In the genomic region with DNA sequence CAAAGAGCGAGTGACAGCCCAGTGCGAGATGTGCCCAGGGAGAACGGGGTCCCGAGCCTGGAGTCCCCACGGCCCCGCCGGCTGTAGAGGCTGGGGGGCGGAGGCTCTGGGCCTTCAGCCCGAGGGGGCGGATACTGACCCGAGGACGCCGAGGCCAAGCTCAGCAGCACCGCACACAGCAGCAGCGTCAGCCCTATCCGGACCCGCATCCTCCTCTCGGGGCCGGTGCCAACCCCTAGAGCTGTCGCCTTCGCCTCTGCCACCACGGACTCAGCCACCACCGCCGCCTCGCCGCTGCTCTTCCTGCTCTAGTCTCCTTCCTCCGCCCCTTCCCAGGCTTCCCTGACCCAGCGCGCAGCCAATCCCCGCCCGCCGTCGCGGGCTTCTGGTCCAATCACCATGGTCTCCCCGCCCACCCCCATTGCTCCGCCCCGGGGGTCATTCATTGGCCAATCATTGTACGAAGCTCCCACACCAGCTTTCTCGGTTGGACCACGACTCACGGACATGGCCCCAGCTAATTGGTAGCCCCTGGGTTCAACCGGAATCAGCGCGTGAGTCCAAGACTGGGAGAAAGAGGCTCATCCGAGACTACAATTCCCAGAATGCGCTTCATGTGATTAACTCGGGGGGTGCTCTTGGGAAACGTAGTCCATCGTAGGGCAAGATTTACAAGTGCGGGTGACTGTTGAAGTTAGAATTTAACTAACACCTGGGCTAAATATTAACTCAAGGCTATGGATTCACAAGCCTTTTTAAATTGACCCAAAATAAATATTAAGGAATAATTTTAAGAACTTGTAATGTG, we compare ENCODE assay signal across 1 cellular context.
TF ChIP-seq lines count a peak whose summit lies in the region.

A gene (minus strand): TSS at position 318 of the 808 bp plus-strand sequence. CDS start 109 bp downstream, at position 209.

TF ChIP-seq in HepG2, 621 proteins besides CTCF, POLR2A, EP300 and RAD21 (continued from another document and continues in another):
- TF ChIP-seq, protein P1, sequence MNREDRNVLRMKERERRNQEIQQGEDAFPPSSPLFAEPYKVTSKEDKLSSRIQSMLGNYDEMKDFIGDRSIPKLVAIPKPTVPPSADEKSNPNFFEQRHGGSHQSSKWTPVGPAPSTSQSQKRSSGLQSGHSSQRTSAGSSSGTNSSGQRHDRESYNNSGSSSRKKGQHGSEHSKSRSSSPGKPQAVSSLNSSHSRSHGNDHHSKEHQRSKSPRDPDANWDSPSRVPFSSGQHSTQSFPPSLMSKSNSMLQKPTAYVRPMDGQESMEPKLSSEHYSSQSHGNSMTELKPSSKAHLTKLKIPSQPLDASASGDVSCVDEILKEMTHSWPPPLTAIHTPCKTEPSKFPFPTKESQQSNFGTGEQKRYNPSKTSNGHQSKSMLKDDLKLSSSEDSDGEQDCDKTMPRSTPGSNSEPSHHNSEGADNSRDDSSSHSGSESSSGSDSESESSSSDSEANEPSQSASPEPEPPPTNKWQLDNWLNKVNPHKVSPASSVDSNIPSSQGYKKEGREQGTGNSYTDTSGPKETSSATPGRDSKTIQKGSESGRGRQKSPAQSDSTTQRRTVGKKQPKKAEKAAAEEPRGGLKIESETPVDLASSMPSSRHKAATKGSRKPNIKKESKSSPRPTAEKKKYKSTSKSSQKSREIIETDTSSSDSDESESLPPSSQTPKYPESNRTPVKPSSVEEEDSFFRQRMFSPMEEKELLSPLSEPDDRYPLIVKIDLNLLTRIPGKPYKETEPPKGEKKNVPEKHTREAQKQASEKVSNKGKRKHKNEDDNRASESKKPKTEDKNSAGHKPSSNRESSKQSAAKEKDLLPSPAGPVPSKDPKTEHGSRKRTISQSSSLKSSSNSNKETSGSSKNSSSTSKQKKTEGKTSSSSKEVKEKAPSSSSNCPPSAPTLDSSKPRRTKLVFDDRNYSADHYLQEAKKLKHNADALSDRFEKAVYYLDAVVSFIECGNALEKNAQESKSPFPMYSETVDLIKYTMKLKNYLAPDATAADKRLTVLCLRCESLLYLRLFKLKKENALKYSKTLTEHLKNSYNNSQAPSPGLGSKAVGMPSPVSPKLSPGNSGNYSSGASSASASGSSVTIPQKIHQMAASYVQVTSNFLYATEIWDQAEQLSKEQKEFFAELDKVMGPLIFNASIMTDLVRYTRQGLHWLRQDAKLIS (CRISPR knock-in tag; IDR thresholded peaks at IDR 0.05) = no peak
- no peak for TF ChIP-seq ZSCAN22 (CRISPR knock-in tag; IDR thresholded peaks at IDR 0.05)
- TF ChIP-seq ESRRA (CRISPR knock-in tag; IDR thresholded peaks at IDR 0.05; ENCODE audit: low read depth) = no peak
- no peak for TF ChIP-seq EEA1 (CRISPR knock-in tag; IDR thresholded peaks at IDR 0.05; ENCODE audit: borderline replicate concordance)
- TF ChIP-seq CCAR2 (optimal IDR thresholded peaks at IDR 0.05; ENCODE audit: low read depth, low read length) = no peak
- TF ChIP-seq ZNF10 (CRISPR knock-in tag; IDR thresholded peaks at IDR 0.05; ENCODE audit: borderline replicate concordance, low read depth) = no peak
- TF ChIP-seq ETV5 (CRISPR knock-in tag; IDR thresholded peaks at IDR 0.05; ENCODE audit: borderline replicate concordance) = no peak
- peak; percentile 59 for TF ChIP-seq AGO2 (optimal IDR thresholded peaks at IDR 0.05; ENCODE audit: low read depth, low read length)
- peak; percentile 99 for TF ChIP-seq HCFC1 (IDR thresholded peaks at IDR 0.05; ENCODE audit: low read depth, low read length)
- peak; percentile 7; the same call in 1 of the 2 replicates for TF ChIP-seq PPARG (CRISPR knock-in tag; conservative IDR thresholded peaks at IDR 0.05)
- TF ChIP-seq MXD4 (CRISPR knock-in tag; IDR thresholded peaks at IDR 0.05) = no peak
- no peak for TF ChIP-seq RBAK (CRISPR knock-in tag; IDR thresholded peaks at IDR 0.05)
- TF ChIP-seq ZNF256 (CRISPR knock-in tag; conservative IDR thresholded peaks at IDR 0.05) = no peak
- TF ChIP-seq ISL2 (CRISPR knock-in tag; IDR thresholded peaks at IDR 0.05) = no peak
- no peak for TF ChIP-seq AGO1 (IDR thresholded peaks at IDR 0.05; ENCODE audit: low read depth, low read length, poor library complexity, severe bottlenecking)
- TF ChIP-seq ZNF329 (CRISPR knock-in tag; IDR thresholded peaks at IDR 0.05; ENCODE audit: low read depth) = no peak
- peak; percentile 93 for TF ChIP-seq MIXL1 (CRISPR knock-in tag; IDR thresholded peaks at IDR 0.05)
- TF ChIP-seq, protein P2, sequence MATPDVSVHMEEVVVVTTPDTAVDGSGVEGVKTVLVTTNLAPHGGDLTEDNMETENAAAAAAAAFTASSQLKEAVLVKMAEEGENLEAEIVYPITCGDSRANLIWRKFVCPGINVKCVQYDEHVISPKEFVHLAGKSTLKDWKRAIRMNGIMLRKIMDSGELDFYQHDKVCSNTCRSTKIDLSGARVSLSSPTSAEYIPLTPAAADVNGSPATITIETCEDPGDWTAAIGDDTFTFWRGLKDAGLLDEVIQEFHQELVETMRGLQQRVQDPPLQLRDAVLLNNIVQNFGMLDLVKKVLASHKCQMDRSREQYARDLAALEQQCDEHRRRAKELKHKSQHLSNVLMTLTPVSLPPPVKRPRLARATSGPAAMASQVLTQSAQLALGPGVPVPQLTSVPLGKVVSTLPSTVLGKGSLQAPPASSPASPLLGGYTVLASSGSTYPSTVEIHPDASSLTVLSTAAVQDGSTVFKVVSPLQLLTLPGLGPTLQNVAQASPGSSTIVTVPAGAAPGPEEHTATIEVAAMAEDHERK (CRISPR knock-in tag; IDR thresholded peaks at IDR 0.05; ENCODE audit: low read depth) = no peak
- peak; percentile 80 for TF ChIP-seq PHF8 (CRISPR knock-in tag; IDR thresholded peaks at IDR 0.05)
- TF ChIP-seq RFX1 (IDR thresholded peaks at IDR 0.05) = no peak
- TF ChIP-seq, protein P3, sequence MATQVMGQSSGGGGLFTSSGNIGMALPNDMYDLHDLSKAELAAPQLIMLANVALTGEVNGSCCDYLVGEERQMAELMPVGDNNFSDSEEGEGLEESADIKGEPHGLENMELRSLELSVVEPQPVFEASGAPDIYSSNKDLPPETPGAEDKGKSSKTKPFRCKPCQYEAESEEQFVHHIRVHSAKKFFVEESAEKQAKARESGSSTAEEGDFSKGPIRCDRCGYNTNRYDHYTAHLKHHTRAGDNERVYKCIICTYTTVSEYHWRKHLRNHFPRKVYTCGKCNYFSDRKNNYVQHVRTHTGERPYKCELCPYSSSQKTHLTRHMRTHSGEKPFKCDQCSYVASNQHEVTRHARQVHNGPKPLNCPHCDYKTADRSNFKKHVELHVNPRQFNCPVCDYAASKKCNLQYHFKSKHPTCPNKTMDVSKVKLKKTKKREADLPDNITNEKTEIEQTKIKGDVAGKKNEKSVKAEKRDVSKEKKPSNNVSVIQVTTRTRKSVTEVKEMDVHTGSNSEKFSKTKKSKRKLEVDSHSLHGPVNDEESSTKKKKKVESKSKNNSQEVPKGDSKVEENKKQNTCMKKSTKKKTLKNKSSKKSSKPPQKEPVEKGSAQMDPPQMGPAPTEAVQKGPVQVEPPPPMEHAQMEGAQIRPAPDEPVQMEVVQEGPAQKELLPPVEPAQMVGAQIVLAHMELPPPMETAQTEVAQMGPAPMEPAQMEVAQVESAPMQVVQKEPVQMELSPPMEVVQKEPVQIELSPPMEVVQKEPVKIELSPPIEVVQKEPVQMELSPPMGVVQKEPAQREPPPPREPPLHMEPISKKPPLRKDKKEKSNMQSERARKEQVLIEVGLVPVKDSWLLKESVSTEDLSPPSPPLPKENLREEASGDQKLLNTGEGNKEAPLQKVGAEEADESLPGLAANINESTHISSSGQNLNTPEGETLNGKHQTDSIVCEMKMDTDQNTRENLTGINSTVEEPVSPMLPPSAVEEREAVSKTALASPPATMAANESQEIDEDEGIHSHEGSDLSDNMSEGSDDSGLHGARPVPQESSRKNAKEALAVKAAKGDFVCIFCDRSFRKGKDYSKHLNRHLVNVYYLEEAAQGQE (IDR thresholded peaks at IDR 0.05; ENCODE audit: borderline replicate concordance in 1 of 2, low read depth in 1 of 2, low read length in 2 of 2) = no peak
- TF ChIP-seq, protein P4, sequence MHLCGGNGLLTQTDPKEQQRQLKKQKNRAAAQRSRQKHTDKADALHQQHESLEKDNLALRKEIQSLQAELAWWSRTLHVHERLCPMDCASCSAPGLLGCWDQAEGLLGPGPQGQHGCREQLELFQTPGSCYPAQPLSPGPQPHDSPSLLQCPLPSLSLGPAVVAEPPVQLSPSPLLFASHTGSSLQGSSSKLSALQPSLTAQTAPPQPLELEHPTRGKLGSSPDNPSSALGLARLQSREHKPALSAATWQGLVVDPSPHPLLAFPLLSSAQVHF (CRISPR knock-in tag; IDR thresholded peaks at IDR 0.05) = no peak
- no peak for TF ChIP-seq ZNF101 (CRISPR knock-in tag; IDR thresholded peaks at IDR 0.05; ENCODE audit: borderline replicate concordance, low read depth)
- TF ChIP-seq ZNF615 (CRISPR knock-in tag; IDR thresholded peaks at IDR 0.05; ENCODE audit: borderline replicate concordance) = no peak
- TF ChIP-seq, protein P5, sequence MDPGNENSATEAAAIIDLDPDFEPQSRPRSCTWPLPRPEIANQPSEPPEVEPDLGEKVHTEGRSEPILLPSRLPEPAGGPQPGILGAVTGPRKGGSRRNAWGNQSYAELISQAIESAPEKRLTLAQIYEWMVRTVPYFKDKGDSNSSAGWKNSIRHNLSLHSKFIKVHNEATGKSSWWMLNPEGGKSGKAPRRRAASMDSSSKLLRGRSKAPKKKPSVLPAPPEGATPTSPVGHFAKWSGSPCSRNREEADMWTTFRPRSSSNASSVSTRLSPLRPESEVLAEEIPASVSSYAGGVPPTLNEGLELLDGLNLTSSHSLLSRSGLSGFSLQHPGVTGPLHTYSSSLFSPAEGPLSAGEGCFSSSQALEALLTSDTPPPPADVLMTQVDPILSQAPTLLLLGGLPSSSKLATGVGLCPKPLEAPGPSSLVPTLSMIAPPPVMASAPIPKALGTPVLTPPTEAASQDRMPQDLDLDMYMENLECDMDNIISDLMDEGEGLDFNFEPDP (CRISPR knock-in tag; conservative IDR thresholded peaks at IDR 0.05) = no peak
- TF ChIP-seq RNF2 (conservative IDR thresholded peaks at IDR 0.05; ENCODE audit: low read depth) = no peak
- no peak for TF ChIP-seq ZNF317 (CRISPR knock-in tag; IDR thresholded peaks at IDR 0.05)
- no peak for TF ChIP-seq ZNF431 (CRISPR knock-in tag; IDR thresholded peaks at IDR 0.05; ENCODE audit: borderline replicate concordance, low read depth)
- TF ChIP-seq ZIK1 (CRISPR knock-in tag; IDR thresholded peaks at IDR 0.05; ENCODE audit: borderline replicate concordance, low read depth) = no peak
- peak; percentile 54; the same call in 1 of the 2 replicates for TF ChIP-seq KDM5A (IDR thresholded peaks at IDR 0.05; ENCODE audit: borderline replicate concordance, low read length)
- TF ChIP-seq FOXK2 (IDR thresholded peaks at IDR 0.05) = no peak
- TF ChIP-seq, protein P6, sequence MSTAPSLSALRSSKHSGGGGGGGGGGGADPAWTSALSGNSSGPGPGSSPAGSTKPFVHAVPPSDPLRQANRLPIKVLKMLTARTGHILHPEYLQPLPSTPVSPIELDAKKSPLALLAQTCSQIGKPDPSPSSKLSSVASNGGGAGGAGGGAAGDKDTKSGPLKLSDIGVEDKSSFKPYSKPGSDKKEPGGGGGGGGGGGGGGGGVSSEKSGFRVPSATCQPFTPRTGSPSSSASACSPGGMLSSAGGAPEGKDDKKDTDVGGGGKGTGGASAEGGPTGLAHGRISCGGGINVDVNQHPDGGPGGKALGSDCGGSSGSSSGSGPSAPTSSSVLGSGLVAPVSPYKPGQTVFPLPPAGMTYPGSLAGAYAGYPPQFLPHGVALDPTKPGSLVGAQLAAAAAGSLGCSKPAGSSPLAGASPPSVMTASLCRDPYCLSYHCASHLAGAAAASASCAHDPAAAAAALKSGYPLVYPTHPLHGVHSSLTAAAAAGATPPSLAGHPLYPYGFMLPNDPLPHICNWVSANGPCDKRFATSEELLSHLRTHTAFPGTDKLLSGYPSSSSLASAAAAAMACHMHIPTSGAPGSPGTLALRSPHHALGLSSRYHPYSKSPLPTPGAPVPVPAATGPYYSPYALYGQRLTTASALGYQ (CRISPR knock-in tag; IDR thresholded peaks at IDR 0.05) = no peak
- no peak for TF ChIP-seq SIN3B (IDR thresholded peaks at IDR 0.05; ENCODE audit: low read length)
- TF ChIP-seq, protein P7, sequence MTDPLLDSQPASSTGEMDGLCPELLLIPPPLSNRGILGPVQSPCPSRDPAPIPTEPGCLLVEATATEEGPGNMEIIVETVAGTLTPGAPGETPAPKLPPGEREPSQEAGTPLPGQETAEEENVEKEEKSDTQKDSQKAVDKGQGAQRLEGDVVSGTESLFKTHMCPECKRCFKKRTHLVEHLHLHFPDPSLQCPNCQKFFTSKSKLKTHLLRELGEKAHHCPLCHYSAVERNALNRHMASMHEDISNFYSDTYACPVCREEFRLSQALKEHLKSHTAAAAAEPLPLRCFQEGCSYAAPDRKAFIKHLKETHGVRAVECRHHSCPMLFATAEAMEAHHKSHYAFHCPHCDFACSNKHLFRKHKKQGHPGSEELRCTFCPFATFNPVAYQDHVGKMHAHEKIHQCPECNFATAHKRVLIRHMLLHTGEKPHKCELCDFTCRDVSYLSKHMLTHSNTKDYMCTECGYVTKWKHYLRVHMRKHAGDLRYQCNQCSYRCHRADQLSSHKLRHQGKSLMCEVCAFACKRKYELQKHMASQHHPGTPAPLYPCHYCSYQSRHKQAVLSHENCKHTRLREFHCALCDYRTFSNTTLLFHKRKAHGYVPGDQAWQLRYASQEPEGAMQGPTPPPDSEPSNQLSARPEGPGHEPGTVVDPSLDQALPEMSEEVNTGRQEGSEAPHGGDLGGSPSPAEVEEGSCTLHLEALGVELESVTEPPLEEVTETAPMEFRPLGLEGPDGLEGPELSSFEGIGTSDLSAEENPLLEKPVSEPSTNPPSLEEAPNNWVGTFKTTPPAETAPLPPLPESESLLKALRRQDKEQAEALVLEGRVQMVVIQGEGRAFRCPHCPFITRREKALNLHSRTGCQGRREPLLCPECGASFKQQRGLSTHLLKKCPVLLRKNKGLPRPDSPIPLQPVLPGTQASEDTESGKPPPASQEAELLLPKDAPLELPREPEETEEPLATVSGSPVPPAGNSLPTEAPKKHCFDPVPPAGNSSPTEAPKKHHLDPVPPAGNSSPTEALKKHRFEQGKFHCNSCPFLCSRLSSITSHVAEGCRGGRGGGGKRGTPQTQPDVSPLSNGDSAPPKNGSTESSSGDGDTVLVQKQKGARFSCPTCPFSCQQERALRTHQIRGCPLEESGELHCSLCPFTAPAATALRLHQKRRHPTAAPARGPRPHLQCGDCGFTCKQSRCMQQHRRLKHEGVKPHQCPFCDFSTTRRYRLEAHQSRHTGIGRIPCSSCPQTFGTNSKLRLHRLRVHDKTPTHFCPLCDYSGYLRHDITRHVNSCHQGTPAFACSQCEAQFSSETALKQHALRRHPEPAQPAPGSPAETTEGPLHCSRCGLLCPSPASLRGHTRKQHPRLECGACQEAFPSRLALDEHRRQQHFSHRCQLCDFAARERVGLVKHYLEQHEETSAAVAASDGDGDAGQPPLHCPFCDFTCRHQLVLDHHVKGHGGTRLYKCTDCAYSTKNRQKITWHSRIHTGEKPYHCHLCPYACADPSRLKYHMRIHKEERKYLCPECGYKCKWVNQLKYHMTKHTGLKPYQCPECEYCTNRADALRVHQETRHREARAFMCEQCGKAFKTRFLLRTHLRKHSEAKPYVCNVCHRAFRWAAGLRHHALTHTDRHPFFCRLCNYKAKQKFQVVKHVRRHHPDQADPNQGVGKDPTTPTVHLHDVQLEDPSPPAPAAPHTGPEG (CRISPR knock-in tag; IDR thresholded peaks at IDR 0.05) = 0 out of 2 replicates have a peak, but pooled peaks have one; percentile 32
- TF ChIP-seq MAZ (IDR thresholded peaks at IDR 0.05; ENCODE audit: borderline replicate concordance, low read depth, low read length) = 0 out of 2 replicates have a peak, but pooled peaks have one; percentile 39
- TF ChIP-seq MAZ (CRISPR knock-in tag; IDR thresholded peaks at IDR 0.05; ENCODE audit: low read depth) = peak; percentile 60; the same call in 1 of the 2 replicates
- no peak for TF ChIP-seq CEBPG (CRISPR knock-in tag; IDR thresholded peaks at IDR 0.05)
- TF ChIP-seq SRSF4 (IDR thresholded peaks at IDR 0.05; ENCODE audit: low read depth, low read length, poor library complexity, severe bottlenecking) = no peak
- TF ChIP-seq, protein P8, sequence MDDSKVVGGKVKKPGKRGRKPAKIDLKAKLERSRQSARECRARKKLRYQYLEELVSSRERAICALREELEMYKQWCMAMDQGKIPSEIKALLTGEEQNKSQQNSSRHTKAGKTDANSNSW (CRISPR knock-in tag; IDR thresholded peaks at IDR 0.05; ENCODE audit: borderline replicate concordance) = no peak
- no peak for TF ChIP-seq JDP2 (CRISPR knock-in tag; IDR thresholded peaks at IDR 0.05; ENCODE audit: borderline replicate concordance)
